In the genomic region with DNA sequence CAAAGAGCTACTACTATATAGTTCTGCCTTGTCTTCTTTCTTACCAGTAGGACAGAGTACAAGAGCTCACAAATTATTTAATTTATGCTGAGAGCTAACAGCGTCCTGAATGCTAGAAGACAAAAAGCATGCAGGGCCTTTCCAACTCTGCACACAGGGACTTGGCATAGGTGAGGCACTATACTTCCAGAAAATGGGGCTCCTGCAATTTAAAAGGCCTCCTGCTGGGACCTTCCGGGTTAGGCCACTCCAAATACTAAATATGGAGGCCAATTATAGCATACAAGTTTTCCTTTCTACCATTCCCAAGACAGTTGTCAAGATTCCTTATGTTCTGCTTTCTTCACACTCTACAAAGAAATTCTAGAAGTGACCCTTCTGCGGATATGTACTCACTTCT, we compare ENCODE assay signal across 8 cellular contexts. TPM values are rescaled to one million over a fixed set of nuclear protein-coding genes. Genes with fewer than 3 reads are reported as not detected.
DNase-seq lines count a peak whose midpoint lies in the region; ATAC-seq, FAIRE-seq and TF ChIP-seq lines count a peak whose summit lies in the region.

No MANE protein-coding gene starts in this region.

- POLR2A ChIA-PET in activated CD8-positive, alpha-beta T cell treated with anti-CD3 and anti-CD28 coated beads, Interleukin-2, amount 10 ng/mL, durations not matched to agents 7 days and 5 days (lab: Charles Lee), result interaction anchor here (0.9 to 2.6 kb wide), 4 partner anchors 10 to 18 kb away, joined by 3 to 26 read pairs (median 10); a partner anchor contains a TSS

- H3K36me3 ChIP-seq in iPS-18a (ENCODE audit: control insufficient read depth, low read depth, low read length) (peaks cover 20% of the 10 kb centered on the region), stomach smooth muscle (ENCODE audit: control insufficient read depth in 2 of 2, insufficient read depth in 2 of 2, low read length in 2 of 2) (no peaks in the 10 kb centered on the region)

- no peak for TF ChIP-seq POLR2A in GM12892 (IDR thresholded peaks at IDR 0.05; ENCODE audit: low read depth, low read length)

- H3K27me3 ChIP-seq in iPS-18a (ENCODE audit: control insufficient read depth, insufficient read depth, low read length) (peaks cover 5% of the 10 kb centered on the region), stomach smooth muscle (ENCODE audit: control insufficient read depth in 1 of 2, insufficient read depth in 2 of 2, low read length in 2 of 2) (no peaks in the 10 kb centered on the region)

- H3K4me3 Mint-ChIP-seq in activated CD8-positive, alpha-beta T cell treated with anti-CD3 and anti-CD28 coated beads, Interleukin-2, amount 10 ng/mL, durations not matched to agents 7 days and 5 days, result peak overlapping the region; percentile 91

- DNase-seq in NCI-H2107 treated with DMSO at 0.1 percent for 48 hours (lab: John Stamatoyannopoulos, UW; ENCODE audit: unreplicated experiment), result peak; percentile 51
- DNase-seq in NCI-H2107 (lab: John Stamatoyannopoulos, UW), result no peak
- DNase-seq in KG1 (lab: John Stamatoyannopoulos, UW), result peak; percentile 31
- DNase-seq in activated CD8-positive, alpha-beta T cell treated with anti-CD3 and anti-CD28 coated beads, Interleukin-2, amount 10 ng/mL, durations not matched to agents 7 days and 5 days, result no peak
- no peak for DNase-seq in C1 segment of cervical spinal cord (lab: John Stamatoyannopoulos, UW)
- no peak for DNase-seq in GM12892 (ENCODE audit: insufficient read length)

- H3K4me1 ChIP-seq in iPS-18a (ENCODE audit: control insufficient read depth, low read depth, low read length) (no peaks in the 10 kb centered on the region), stomach smooth muscle (ENCODE audit: control insufficient read depth, insufficient read depth, low read length) (no peaks in the 10 kb centered on the region)

- ATAC-seq in activated CD8-positive, alpha-beta T cell treated with anti-CD3 and anti-CD28 coated beads, Interleukin-2, amount 10 ng/mL, durations not matched to agents 7 days and 5 days, result no peak

- H3K4me3 ChIP-seq in iPS-18a (ENCODE audit: low read length) (peak overlapping the region; percentile 90), stomach smooth muscle (ENCODE audit: low read length in 2 of 2) (peak overlapping the region; percentile 90 to 98)

- H3K9me3 ChIP-seq in iPS-18a (ENCODE audit: control insufficient read depth, low read depth, low read length) (no peaks in the 10 kb centered on the region), stomach smooth muscle (ENCODE audit: control insufficient read depth in 2 of 2, low read length in 2 of 2) (no peaks in the 10 kb centered on the region)

- no peaks in the 10 kb centered on the region for H3K9me3 Mint-ChIP-seq in activated CD8-positive, alpha-beta T cell treated with anti-CD3 and anti-CD28 coated beads, Interleukin-2, amount 10 ng/mL, durations not matched to agents 7 days and 5 days (ENCODE audit: insufficient read depth)

- peak overlapping the region; percentile 99 for H3K9ac ChIP-seq in iPS-18a (ENCODE audit: low read length)
- H3K9ac ChIP-seq in stomach smooth muscle (ENCODE audit: low read length in 2 of 2), result peak overlapping the region; percentile 22 to 94

- peak overlapping the region; percentile 22 for H3K27ac ChIP-seq in iPS-18a (ENCODE audit: low read length)
- no peak overlapping the region for H3K27ac ChIP-seq in stomach smooth muscle (ENCODE audit: low read length)

- H3K27ac Mint-ChIP-seq in activated CD8-positive, alpha-beta T cell treated with anti-CD3 and anti-CD28 coated beads, Interleukin-2, amount 10 ng/mL, durations not matched to agents 7 days and 5 days, result peak overlapping the region; percentile 95

- no peak for FAIRE-seq in GM12892 (lab: Jason Lieb, UNC)

- peaks cover 29% of the 10 kb centered on the region for H3K4me1 Mint-ChIP-seq in activated CD8-positive, alpha-beta T cell treated with anti-CD3 and anti-CD28 coated beads, Interleukin-2, amount 10 ng/mL, durations not matched to agents 7 days and 5 days (ENCODE audit: low read depth)

- peaks cover 18% of the 10 kb centered on the region for H3K27me3 Mint-ChIP-seq in activated CD8-positive, alpha-beta T cell treated with anti-CD3 and anti-CD28 coated beads, Interleukin-2, amount 10 ng/mL, durations not matched to agents 7 days and 5 days (ENCODE audit: low read depth)

- H3K36me3 Mint-ChIP-seq in activated CD8-positive, alpha-beta T cell treated with anti-CD3 and anti-CD28 coated beads, Interleukin-2, amount 10 ng/mL, durations not matched to agents 7 days and 5 days (ENCODE audit: low read depth), result peaks cover 22% of the 10 kb centered on the region

- CTCF ChIA-PET in activated CD8-positive, alpha-beta T cell treated with anti-CD3 and anti-CD28 coated beads, Interleukin-2, amount 10 ng/mL, durations not matched to agents 7 days and 5 days (lab: Charles Lee), result interaction anchor here (0.8 to 3.6 kb wide), 5 partner anchors 10 to 22 kb away, joined by 3 to 42 read pairs (median 4); a partner anchor contains a TSS

RNA-seq across cellular contexts. Expression of a gene that starts 0.9 kb away (rescaled TPM):
- total RNA-seq in activated CD8-positive, alpha-beta T cell treated with anti-CD3 and anti-CD28 coated beads, Interleukin-2, amount 10 ng/mL, durations not matched to agents 7 days and 5 days, result 10 to 100 TPM; 31.3 to 34.0 TPM
- 49.8 TPM for polyA plus RNA-seq in GM12892 (2012; ENCODE audit: missing spikeins)

RNA-seq across cellular contexts. Expression of a gene that starts 18.2 kb away (rescaled TPM):
- 1 to 10 TPM; 1.6 to 1.7 TPM for total RNA-seq in activated CD8-positive, alpha-beta T cell treated with anti-CD3 and anti-CD28 coated beads, Interleukin-2, amount 10 ng/mL, durations not matched to agents 7 days and 5 days
- polyA plus RNA-seq in GM12892 (2012; ENCODE audit: missing spikeins), result 0.25 TPM

Comparison
In these comparisons a context has a peak if more than half of its experiments do, and no peak if none do; other contexts are left out.
1. DNase-seq: peak in NCI-H2107 treated with DMSO at 0.1 percent for 48 hours (single experiment) and KG1 (single experiment); none in NCI-H2107 (single experiment), activated CD8-positive, alpha-beta T cell treated with anti-CD3 and anti-CD28 coated beads, Interleukin-2, amount 10 ng/mL, durations not matched to agents 7 days and 5 days (single experiment), C1 segment of cervical spinal cord (0 of 14) and GM12892 (single experiment).